ENCODE assay signal across 9 cellular contexts in the genomic region with DNA sequence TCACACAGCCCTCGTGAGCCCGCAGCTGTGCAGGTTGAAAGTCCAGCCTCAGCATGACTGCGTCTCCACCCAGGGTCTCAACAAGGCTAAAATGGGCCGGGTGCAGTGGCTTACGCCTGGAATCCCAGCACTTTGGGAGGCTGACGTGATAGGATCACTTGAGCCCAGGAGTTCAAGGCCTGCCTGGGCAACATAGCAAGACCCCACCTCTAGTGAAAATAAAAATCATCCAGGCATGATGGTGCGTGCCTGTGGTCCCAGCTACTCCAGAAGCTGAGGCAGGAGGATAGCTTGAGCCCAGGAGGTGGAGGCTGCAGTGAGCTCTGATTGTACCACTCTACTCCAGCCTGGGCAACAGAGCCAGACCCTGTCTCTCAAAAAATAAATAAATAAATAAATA.
"Had no signal": no experiment of that assay in that cellular context is flagged by ENCODE, and none has a peak within 500 bp of the region (broad histone marks: within the 10 kb centered on the region; RNA-seq: fewer than 3 reads in every experiment).

No MANE protein-coding gene starts in this region.

- FAIRE-seq: H1, H54 had no signal

- H3K27ac ChIP-seq: KMS-11 had no signal

- H3K4me3 ChIP-seq: GM23338 had no signal

- H3K4me2 ChIP-seq: GM23338, KMS-11 had no signal

- H2AFZ ChIP-seq: GM23338 had no signal

- H3K9ac ChIP-seq: KMS-11 had no signal

- DNase-seq: H9, HCEC 1CT, HFFc6, IMR-90, Karpas-422 had no signal

- ATAC-seq: GM23338 had no signal
